ENCODE assay signal across 8 cellular contexts in the genomic region with DNA sequence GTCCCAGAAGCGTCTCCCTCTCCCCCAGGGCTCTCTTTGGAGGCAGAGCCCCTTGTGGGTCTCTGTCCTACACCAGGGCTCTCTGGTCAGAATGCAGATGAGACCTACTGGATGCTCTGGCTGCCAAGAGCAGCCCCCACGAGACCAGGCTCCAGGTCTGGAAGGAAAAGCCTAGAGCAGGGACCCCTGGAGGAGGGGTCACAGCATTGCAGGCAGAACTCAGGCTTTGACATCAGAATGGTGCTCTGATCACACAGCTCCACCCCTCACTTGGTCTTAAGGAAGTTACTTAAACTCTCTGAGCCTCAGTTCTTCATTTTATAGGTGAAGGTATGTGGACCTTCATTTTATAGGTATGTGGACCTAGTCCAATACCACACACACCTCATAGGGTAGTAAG.
DNase-seq lines count a peak whose midpoint lies in the region; ATAC-seq and TF ChIP-seq lines count a peak whose summit lies in the region.

No MANE protein-coding gene starts in this region.

- no peaks in the 10 kb centered on the region for H3K36me3 ChIP-seq in BLaER1 treated with 17β-estradiol and CSF1 and Interleukin-3, amounts not matched to agents 10 nM and 100 nM
- H3K36me3 ChIP-seq in lung (ENCODE audit: control insufficient read depth in 2 of 2, insufficient read depth in 2 of 2, low read length in 2 of 2) (no peaks in the 10 kb centered on the region), prostate gland (no peaks in the 10 kb centered on the region)

- peak overlapping the region; percentile 49 to 79 (median 65) for H3K4me2 ChIP-seq in BLaER1 treated with 17β-estradiol and CSF1 and Interleukin-3, amounts not matched to agents 10 nM and 100 nM

- TF ChIP-seq CTCF in lung (IDR thresholded peaks at IDR 0.05; ENCODE audit: control extremely low read depth, extremely low read depth) (no peak), prostate gland (IDR thresholded peaks at IDR 0.05) (no peak)

- no peak for TF ChIP-seq POLR2A in prostate gland (IDR thresholded peaks at IDR 0.05)

- ATAC-seq in HG02885 (IDR thresholded peaks at IDR 0.05; ENCODE audit: poor library complexity, unreplicated experiment) (peak; percentile 49), lung (ENCODE audit: insufficient read depth, low FRiP score) (no peak), esophagus mucosa (no peak)

- WGBS in lung, 2 donors: 53 to 72% methylated on average over 2 of the region's 2 CpGs
- WGBS in prostate gland: 68% methylated on average over 2 of the region's 2 CpGs

- intact Hi-C loops in prostate gland (cut with DNase I): no loop called here

- peak overlapping the region in 7 of 11 experiments; percentile 39 to 59 (median 42); a peak in 9 of 22 replicates for H3K27ac ChIP-seq in BLaER1 treated with 17β-estradiol and CSF1 and Interleukin-3, amounts not matched to agents 10 nM and 100 nM
- peak overlapping the region; percentile 81 for H3K27ac ChIP-seq in angular gyrus (ENCODE audit: low read depth, low read length)
- peak overlapping the region; percentile 50 to 80 for H3K27ac ChIP-seq in lung (ENCODE audit: low read depth in 1 of 2, low read length in 1 of 2)
- H3K27ac ChIP-seq in prostate gland: peak overlapping the region in 1 of 2 donors; percentile 8

- peak overlapping the region in 4 of 11 experiments; percentile 4 to 51 (median 30); a peak in 5 of 22 replicates for H3K9ac ChIP-seq in BLaER1 treated with 17β-estradiol and CSF1 and Interleukin-3, amounts not matched to agents 10 nM and 100 nM

- H3K27me3 ChIP-seq in BLaER1 treated with 17β-estradiol and CSF1 and Interleukin-3, amounts not matched to agents 10 nM and 100 nM: no peaks in the 10 kb centered on the region
- H3K27me3 ChIP-seq in lung (ENCODE audit: control insufficient read depth, insufficient read depth) (no peaks in the 10 kb centered on the region), prostate gland (replicated peaks; ENCODE audit: insufficient read depth) (no peaks in the 10 kb centered on the region)

- H3K9me3 ChIP-seq in BLaER1 treated with 17β-estradiol and CSF1 and Interleukin-3, amounts not matched to agents 10 nM and 100 nM (replicated peaks in 1 of 11): no peaks in the 10 kb centered on the region
- H3K9me3 ChIP-seq in lung (ENCODE audit: control insufficient read depth in 2 of 2, insufficient read depth in 1 of 2, low read length in 1 of 2) (no peaks in the 10 kb centered on the region), prostate gland (no peaks in the 10 kb centered on the region)

- H3K4me1 ChIP-seq in BLaER1 treated with 17β-estradiol and CSF1 and Interleukin-3, amounts not matched to agents 10 nM and 100 nM: peaks cover 65 to 83% (median 79%) of the 10 kb centered on the region in 10 experiments
- H3K4me1 ChIP-seq in lung (ENCODE audit: control insufficient read depth in 2 of 2, insufficient read depth in 2 of 2, low read length in 2 of 2): peaks cover 39 to 63% of the 10 kb centered on the region in 2 donors
- H3K4me1 ChIP-seq in prostate gland (replicated peaks): no peaks in the 10 kb centered on the region

- peaks cover 0 to 94% (median 0%) of the 10 kb centered on the region in 11 experiments; a peak in 7 of 22 replicates for H4K20me1 ChIP-seq in BLaER1 treated with 17β-estradiol and CSF1 and Interleukin-3, amounts not matched to agents 10 nM and 100 nM

- no peak overlapping the region for H3K4me3 ChIP-seq in BLaER1 treated with 17β-estradiol and CSF1 and Interleukin-3, amounts not matched to agents 10 nM and 100 nM
- H3K4me3 ChIP-seq in lung (no peak overlapping the region), prostate gland (no peak overlapping the region)

- DNase-seq in lung (ENCODE audit: low spot score): no peak
- DNase-seq in T1000 (lab: John Stamatoyannopoulos, UW): no peak
- no peak for DNase-seq in prostate gland (ENCODE audit: low spot score)
- DNase-seq in DMS79 treated with DMSO at 0.1 percent for 48 hours (lab: John Stamatoyannopoulos, UW): no peak
